Comparison of ENCODE assay signal across 10 cellular contexts in genomic region chr20:63858393-63859165, GRCh38. TPM values are rescaled to one million over a fixed set of nuclear protein-coding genes. Genes with fewer than 3 reads are reported as not detected.
DNase-seq lines count a peak whose midpoint lies in the region; ATAC-seq and TF ChIP-seq lines count a peak whose summit lies in the region.
"Had no signal": no experiment of that assay in that cellular context is flagged by ENCODE, and none has a peak within 500 bp of the region (broad histone marks: within the 10 kb centered on the region; RNA-seq: fewer than 3 reads in every experiment).

No MANE protein-coding gene starts in this region.

- H3K4me3 Mint-ChIP-seq in activated CD8-positive, alpha-beta T cell treated with anti-CD3 and anti-CD28 coated beads for 36 hours, result peak overlapping the region; percentile 16
- H3K4me3 Mint-ChIP-seq in stimulated activated memory B cell treated with anti-CD40 and anti-IgM and Interleukin-4, amounts not matched to agents 10 μg/mL and 1 μg/mL and 100 μg/mL, for 72 hours, result no peak overlapping the region

- intact Hi-C loops in activated CD8-positive, alpha-beta T cell treated with anti-CD3 and anti-CD28 coated beads for 36 hours (cut with micrococcal nuclease), result no loop called here
- intact Hi-C loops in right cardiac atrium (cut with DNase I), result loop anchor here in 1 of 4 donors (5.0 kb wide), 1 partner anchor 81 kb away; no protein-coding TSS in a partner anchor

- H3K9me3 ChIP-seq in right cardiac atrium (ENCODE audit: control insufficient read depth, low read length), result no peaks in the 10 kb centered on the region
- H3K9me3 ChIP-seq: thoracic aorta had no signal

- CTCF ChIA-PET in activated CD8-positive, alpha-beta T cell treated with anti-CD3 and anti-CD28 coated beads for 36 hours (lab: Charles Lee), result no interaction called here

- H3K27me3 Mint-ChIP-seq in activated CD8-positive, alpha-beta T cell treated with anti-CD3 and anti-CD28 coated beads for 36 hours, result no peaks in the 10 kb centered on the region
- peaks cover 19% of the 10 kb centered on the region for H3K27me3 Mint-ChIP-seq in stimulated activated memory B cell treated with anti-CD40 and anti-IgM and Interleukin-4, amounts not matched to agents 10 μg/mL and 1 μg/mL and 100 μg/mL, for 72 hours

- no peaks in the 10 kb centered on the region for H3K9me3 Mint-ChIP-seq in activated CD8-positive, alpha-beta T cell treated with anti-CD3 and anti-CD28 coated beads for 36 hours
- H3K9me3 Mint-ChIP-seq in stimulated activated memory B cell treated with anti-CD40 and anti-IgM and Interleukin-4, amounts not matched to agents 10 μg/mL and 1 μg/mL and 100 μg/mL, for 72 hours, result no peaks in the 10 kb centered on the region

- H3K4me1 Mint-ChIP-seq in activated CD8-positive, alpha-beta T cell treated with anti-CD3 and anti-CD28 coated beads for 36 hours (ENCODE audit: low read depth), result peaks cover 29% of the 10 kb centered on the region
- peaks cover 61% of the 10 kb centered on the region for H3K4me1 Mint-ChIP-seq in stimulated activated memory B cell treated with anti-CD40 and anti-IgM and Interleukin-4, amounts not matched to agents 10 μg/mL and 1 μg/mL and 100 μg/mL, for 72 hours

- POLR2A ChIA-PET in activated CD8-positive, alpha-beta T cell treated with anti-CD3 and anti-CD28 coated beads for 36 hours (lab: Charles Lee), result no interaction called here

- peaks cover 10% of the 10 kb centered on the region for H3K36me3 Mint-ChIP-seq in activated CD8-positive, alpha-beta T cell treated with anti-CD3 and anti-CD28 coated beads for 36 hours (ENCODE audit: low read depth)
- H3K36me3 Mint-ChIP-seq in stimulated activated memory B cell treated with anti-CD40 and anti-IgM and Interleukin-4, amounts not matched to agents 10 μg/mL and 1 μg/mL and 100 μg/mL, for 72 hours, result peaks cover 18% of the 10 kb centered on the region

- peak overlapping the region; percentile 40 for H3K27ac ChIP-seq in right cardiac atrium (ENCODE audit: low read length)
- H3K27ac ChIP-seq: thoracic aorta had no signal

- no peak overlapping the region for H3K4me3 ChIP-seq in right cardiac atrium (ENCODE audit: low read length)
- H3K4me3 ChIP-seq: thoracic aorta had no signal

- H3K27ac Mint-ChIP-seq in activated CD8-positive, alpha-beta T cell treated with anti-CD3 and anti-CD28 coated beads for 36 hours, result peak overlapping the region; percentile 76
- H3K27ac Mint-ChIP-seq in stimulated activated memory B cell treated with anti-CD40 and anti-IgM and Interleukin-4, amounts not matched to agents 10 μg/mL and 1 μg/mL and 100 μg/mL, for 72 hours, result peak overlapping the region; percentile 53

- peaks cover 11% of the 10 kb centered on the region for H3K4me1 ChIP-seq in right cardiac atrium (ENCODE audit: control insufficient read depth, insufficient read depth, low read length)

- WGBS in right cardiac atrium, result 14% methylated on average over 12 of the region's 12 CpGs

- no peaks in the 10 kb centered on the region for H3K27me3 ChIP-seq in right cardiac atrium (ENCODE audit: control insufficient read depth, insufficient read depth)

- TF ChIP-seq CTCF in activated CD8-positive, alpha-beta T cell treated with anti-CD3 and anti-CD28 coated beads for 36 hours (IDR thresholded peaks at IDR 0.05), result no peak

- DNase-seq in NCI-H2227 (lab: John Stamatoyannopoulos, UW; ENCODE audit: unreplicated experiment) (peak; percentile 32), NCI-H2227 treated with DMSO at 0.1 percent for 48 hours (lab: John Stamatoyannopoulos, UW) (no peak), right cardiac atrium (peak; percentile 62 to 84 (median 79))
- DNase-seq in activated CD8-positive, alpha-beta T cell treated with anti-CD3 and anti-CD28 coated beads for 36 hours, result peak; percentile 28

- ATAC-seq in activated CD8-positive, alpha-beta T cell treated with anti-CD3 and anti-CD28 coated beads for 36 hours, result peak; percentile 31
- peak; percentile 38 to 56 for ATAC-seq in right cardiac atrium
- peak; percentile 28 for ATAC-seq in stimulated activated memory B cell treated with anti-CD40 and anti-IgM and Interleukin-4, amounts not matched to agents 10 μg/mL and 1 μg/mL and 100 μg/mL, for 72 hours
- no peak for ATAC-seq in HG02623 (IDR thresholded peaks at IDR 0.05; ENCODE audit: unreplicated experiment)
- no peak for ATAC-seq in HG02970 (IDR thresholded peaks at IDR 0.05; ENCODE audit: low FRiP score, unreplicated experiment)
- ATAC-seq in GM19023 (IDR thresholded peaks at IDR 0.05; ENCODE audit: unreplicated experiment), result no peak

RNA-seq across cellular contexts. Expression of gene ABHD16B, which starts 2.7 kb away (rescaled TPM):
- total RNA-seq in activated CD8-positive, alpha-beta T cell treated with anti-CD3 and anti-CD28 coated beads for 36 hours, result not detected
- total RNA-seq in right cardiac atrium, result not detected
- polyA plus RNA-seq in right cardiac atrium, result 0.54 TPM
- total RNA-seq: Daoy, thoracic aorta had no signal

RNA-seq across cellular contexts. Expression of gene TPD52L2, which starts 6.5 kb away (rescaled TPM):
- total RNA-seq in activated CD8-positive, alpha-beta T cell treated with anti-CD3 and anti-CD28 coated beads for 36 hours, result 10 to 100 TPM; 43.1 to 44.6 TPM
- 10 to 100 TPM; 62.1 to 73.5 (median 63.6) TPM for total RNA-seq in right cardiac atrium
- polyA plus RNA-seq in right cardiac atrium, result 52.3 TPM

RNA-seq across cellular contexts. Expression of gene ZBTB46, which starts 27.5 kb away (rescaled TPM):
- total RNA-seq in activated CD8-positive, alpha-beta T cell treated with anti-CD3 and anti-CD28 coated beads for 36 hours, result under 1 TPM; 0.31 to 0.38 TPM
- total RNA-seq in right cardiac atrium, result 10 to 100 TPM; 14.4 to 18.1 (median 16.3) TPM
- polyA plus RNA-seq in right cardiac atrium, result 6.7 TPM

RNA-seq across cellular contexts. Expression of gene DNAJC5, which starts 36.3 kb away (rescaled TPM):
- total RNA-seq in activated CD8-positive, alpha-beta T cell treated with anti-CD3 and anti-CD28 coated beads for 36 hours, result 10 to 100 TPM; 32.2 to 32.5 TPM
- 10 to 100 TPM; 43.1 to 51.0 (median 49.9) TPM for total RNA-seq in right cardiac atrium
- polyA plus RNA-seq in right cardiac atrium, result 32.2 TPM

Comparison
In these comparisons a context has a peak if more than half of its experiments do, and no peak if none do; other contexts are left out.
1. ATAC-seq: peak in activated CD8-positive, alpha-beta T cell treated with anti-CD3 and anti-CD28 coated beads for 36 hours (single experiment), right cardiac atrium (2 of 2) and stimulated activated memory B cell treated with anti-CD40 and anti-IgM and Interleukin-4, amounts not matched to agents 10 μg/mL and 1 μg/mL and 100 μg/mL, for 72 hours (single experiment); none in HG02623 (single experiment), HG02970 (single experiment) and GM19023 (single experiment).
2. RNA of gene ZBTB46, which starts 27.5 kb away (total RNA-seq): 14.4 to 18.1 TPM in right cardiac atrium; 0.31 to 0.38 TPM in activated CD8-positive, alpha-beta T cell treated with anti-CD3 and anti-CD28 coated beads for 36 hours; every median in the first group is over 10 times any median in the second.